Comparison of ENCODE assay signal across 10 cellular contexts in the genomic region with DNA sequence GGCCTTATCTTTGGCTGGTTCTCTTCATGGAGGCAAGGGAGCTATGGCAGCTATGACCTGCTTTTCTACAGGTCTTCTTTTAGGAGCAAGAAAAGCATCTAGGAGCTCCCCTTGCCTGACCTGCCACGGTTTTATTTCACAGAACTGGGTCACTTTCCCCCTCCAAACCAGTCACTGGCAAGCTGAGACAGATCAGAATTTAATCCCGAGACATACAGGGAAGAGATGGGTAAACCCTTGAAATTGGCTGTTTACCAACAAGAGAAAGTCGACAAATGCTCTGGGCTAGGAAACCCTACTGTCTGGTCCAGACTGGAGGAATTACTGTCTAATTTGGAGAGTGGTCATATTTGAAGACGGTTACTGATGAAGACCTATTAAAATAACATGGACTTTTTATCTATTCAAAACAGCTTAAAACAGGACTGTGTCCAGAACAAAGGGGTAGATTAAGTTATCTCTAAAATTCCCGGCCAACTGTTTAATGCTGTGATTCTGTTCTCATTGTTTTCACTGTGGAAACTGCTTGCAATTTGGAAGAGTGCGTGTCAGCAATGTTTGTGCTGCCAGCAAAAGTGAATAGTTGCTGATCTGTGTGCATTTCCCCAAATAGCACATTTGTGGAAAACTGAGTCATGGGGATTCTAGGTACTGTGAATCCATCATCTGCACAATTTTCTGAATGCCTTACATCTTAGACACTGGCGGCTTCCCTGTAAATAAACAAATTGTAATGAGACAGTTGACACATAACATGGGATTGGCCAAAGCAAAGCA.
DNase-seq lines count a peak whose midpoint lies in the region; ATAC-seq and TF ChIP-seq lines count a peak whose summit lies in the region.
"Had no signal": no experiment of that assay in that cellular context is flagged by ENCODE, and none has a peak within 500 bp of the region (broad histone marks: within the 10 kb centered on the region; RNA-seq: fewer than 3 reads in every experiment).

No MANE protein-coding gene starts in this region.

- H3K4me3 ChIP-seq in choroid plexus epithelial cell (ENCODE audit: low read depth, low read length) (no peak overlapping the region), mucosa of descending colon (no peak overlapping the region)

- intact Hi-C loops in mucosa of descending colon (cut with DNase I, micrococcal nuclease): no loop called here

- H3K9me3 ChIP-seq in mucosa of descending colon (no peaks in the 10 kb centered on the region), T-helper 17 cell (ENCODE audit: control insufficient read depth, low read length, poor library complexity, severe bottlenecking) (no peaks in the 10 kb centered on the region)

- peaks cover 17% of the 10 kb centered on the region for H3K27me3 Mint-ChIP-seq in T-helper 17 cell

- ATAC-seq in left lobe of liver: peak; percentile 48
- no peak for ATAC-seq in mucosa of descending colon
- ATAC-seq in T-helper 17 cell: no peak

- peaks cover 4% of the 10 kb centered on the region for H3K4me1 Mint-ChIP-seq in T-helper 17 cell

- H3K4me3 Mint-ChIP-seq in T-helper 17 cell: no peak overlapping the region

- peak; percentile 93 for DNase-seq in M059J (ENCODE audit: low read depth)
- peak; percentile 78 for DNase-seq in choroid plexus epithelial cell (ENCODE audit: low read depth)
- DNase-seq in left lobe of liver (ENCODE audit: low spot score): no peak
- DNase-seq in stromal cell of bone marrow (ENCODE audit: low read depth): peak; percentile 80
- DNase-seq in pons (ENCODE audit: low spot score): no peak
- no peak for DNase-seq in mucosa of descending colon
- DNase-seq in T-helper 1 cell: no peak
- no peak for DNase-seq in T-helper 17 cell
- DNase-seq: caudate nucleus, NCI-H510A had no signal

- no peak for TF ChIP-seq CTCF in choroid plexus epithelial cell (conservative IDR thresholded peaks at IDR 0.05; ENCODE audit: low read depth, low read length)
- TF ChIP-seq CTCF in mucosa of descending colon (IDR thresholded peaks at IDR 0.05): no peak

- H3K27ac Mint-ChIP-seq in T-helper 17 cell: no peak overlapping the region

- H3K4me1 ChIP-seq in mucosa of descending colon (ENCODE audit: low read depth): no peaks in the 10 kb centered on the region

- H3K36me3 ChIP-seq in mucosa of descending colon (ENCODE audit: low read depth): no peaks in the 10 kb centered on the region

- H3K36me3 Mint-ChIP-seq in T-helper 17 cell (ENCODE audit: low read depth): peaks cover 2% of the 10 kb centered on the region

Comparison
In these comparisons a context has a peak if more than half of its experiments do, and no peak if none do; other contexts are left out.
1. DNase-seq: peak in M059J (single experiment), choroid plexus epithelial cell (single experiment) and stromal cell of bone marrow (single experiment); none in left lobe of liver (single experiment), pons (single experiment), mucosa of descending colon (0 of 3), T-helper 1 cell (0 of 5) and T-helper 17 cell (0 of 3).